Comparison of ENCODE assay signal across 33 cellular contexts in genomic region chr10:121442536-121442935, GRCh38.
"Had no signal": no experiment of that assay in that cellular context is flagged by ENCODE, and none has a peak within 500 bp of the region (broad histone marks: within the 10 kb centered on the region; RNA-seq: fewer than 3 reads in every experiment).

No MANE protein-coding gene starts in this region.

- H3K4me3 ChIP-seq: adrenal gland, body of pancreas, breast epithelium, cardiac muscle cell, coronary artery, gastrocnemius medialis, heart left ventricle had no signal

- H3K4me1 ChIP-seq: breast epithelium, gastrocnemius medialis, heart left ventricle had no signal

- H3K9me3 ChIP-seq: adrenal gland, body of pancreas, breast epithelium, gastrocnemius medialis, heart left ventricle had no signal

- DNase-seq: activated CD4-positive, alpha-beta memory T cell treated with anti-CD3 and anti-CD28 coated beads for 36 hours; activated CD4-positive, alpha-beta T cell treated with anti-CD3 and anti-CD28 coated beads for 36 hours; activated CD4-positive, alpha-beta T cell treated with anti-CD3 and anti-CD28 coated beads, Interleukin-2, amount 10 ng/mL, durations not matched to agents 24 days and 14 days; activated CD4-positive, CD25-positive, alpha-beta regulatory T cell; activated CD4-positive, CD25-positive, alpha-beta regulatory T cell treated with anti-CD3 and anti-CD28 coated beads, Interleukin-2, amount 50 U/mL, for 72 hours; activated CD8-positive, alpha-beta memory T cell treated with anti-CD3 and anti-CD28 coated beads, Interleukin-2, amount 10 ng/mL, durations not matched to agents 7 days and 5 days; activated CD8-positive, alpha-beta memory T cell treated with anti-CD3 and anti-CD28 coated beads, Interleukin-2, amount 50 U/mL, for 4 hours; activated CD8-positive, alpha-beta T cell treated with anti-CD3 and anti-CD28 coated beads, Interleukin-2, amount 10 ng/mL, durations not matched to agents 7 days and 5 days; activated effector memory CD4-positive, alpha-beta T cell treated with anti-CD3 and anti-CD28 coated beads, Interleukin-2, amount 50 U/mL, for 16 hours; activated naive CD4-positive, alpha-beta T cell treated with anti-CD3 and anti-CD28 coated beads for 36 hours; activated naive CD8-positive, alpha-beta T cell treated with anti-CD3 and anti-CD28 coated beads for 36 hours; activated naive CD8-positive, alpha-beta T cell treated with anti-CD3 and anti-CD28 coated beads, Interleukin-2, amount 50 U/mL, for 24 hours; activated T-cell treated with anti-CD3 and anti-CD28 coated beads, Interleukin-2, amount 50 U/mL, for 1 hour; activated T-cell treated with anti-CD3 and anti-CD28 coated beads, Interleukin-2, amount 50 U/mL, for 48 hours; adrenal gland; aorta; body of pancreas; effector CD4-positive, alpha-beta T cell; effector memory CD8-positive, alpha-beta T cell; foreskin keratinocyte; gastrocnemius medialis; glutamatergic neuron; heart left ventricle; T-helper 2 cell had no signal

- H3K36me3 ChIP-seq: adrenal gland, breast epithelium, cardiac muscle cell, gastrocnemius medialis, heart left ventricle had no signal

- H3K27ac Mint-ChIP-seq: activated CD4-positive, alpha-beta memory T cell treated with anti-CD3 and anti-CD28 coated beads for 36 hours; activated CD4-positive, alpha-beta T cell treated with anti-CD3 and anti-CD28 coated beads for 36 hours; activated CD4-positive, alpha-beta T cell treated with anti-CD3 and anti-CD28 coated beads, Interleukin-2, amount 10 ng/mL, durations not matched to agents 24 days and 14 days; activated CD8-positive, alpha-beta memory T cell treated with anti-CD3 and anti-CD28 coated beads, Interleukin-2, amount 10 ng/mL, durations not matched to agents 7 days and 5 days; activated CD8-positive, alpha-beta T cell treated with anti-CD3 and anti-CD28 coated beads, Interleukin-2, amount 10 ng/mL, durations not matched to agents 7 days and 5 days; activated naive CD4-positive, alpha-beta T cell treated with anti-CD3 and anti-CD28 coated beads for 36 hours; activated naive CD4-positive, alpha-beta T cell treated with anti-CD3 and anti-CD28 coated beads, Interleukin-2, amount 50 U/mL, for 24 hours; activated naive CD8-positive, alpha-beta T cell treated with anti-CD3 and anti-CD28 coated beads for 36 hours; activated naive CD8-positive, alpha-beta T cell treated with anti-CD3 and anti-CD28 coated beads, Interleukin-2, amount 50 U/mL, for 24 hours; activated T-helper 1 cell treated with anti-CD3 and anti-CD28 coated beads, Interleukin-12 subunit alpha, Interleukin-12 subunit beta, Interleukin-2, Interleukin-4 antibody, amounts not matched to agents 30 ng/mL and 10 ng/mL and 1 ng/mL, durations not matched to agents 14 hours and 24 hours and 36 hours; activated T-helper 2 cell treated with anti-CD3 and anti-CD28 coated beads, Interferon-gamma antibody, Interleukin-2, Interleukin-4, amounts not matched to agents 10 μg/mL and 5 μg/mL and 100 μg/mL, durations not matched to agents 14 hours and 24 hours and 36 hours; dendritic cell treated with granulocyte-macrophage colony-stimulating factor and Interleukin-4, amounts not matched to agents 40 ng/mL and 50 ng/mL, for 4 days; effector memory CD8-positive, alpha-beta T cell had no signal

- ATAC-seq: activated CD4-positive, alpha-beta T cell treated with anti-CD3 and anti-CD28 coated beads for 36 hours; activated CD8-positive, alpha-beta memory T cell treated with anti-CD3 and anti-CD28 coated beads, Interleukin-2, amount 10 ng/mL, durations not matched to agents 7 days and 5 days; activated CD8-positive, alpha-beta T cell treated with anti-CD3 and anti-CD28 coated beads, Interleukin-2, amount 10 ng/mL, durations not matched to agents 7 days and 5 days; activated naive CD8-positive, alpha-beta T cell treated with anti-CD3 and anti-CD28 coated beads, Interleukin-2, amount 50 U/mL, for 24 hours; body of pancreas; effector memory CD8-positive, alpha-beta T cell; gastrocnemius medialis; heart left ventricle had no signal

- H3K9me3 Mint-ChIP-seq: activated CD4-positive, alpha-beta memory T cell treated with anti-CD3 and anti-CD28 coated beads for 36 hours; activated CD4-positive, alpha-beta T cell treated with anti-CD3 and anti-CD28 coated beads, Interleukin-2, amount 10 ng/mL, durations not matched to agents 24 days and 14 days; activated naive CD4-positive, alpha-beta T cell treated with anti-CD3 and anti-CD28 coated beads for 36 hours; activated naive CD4-positive, alpha-beta T cell treated with anti-CD3 and anti-CD28 coated beads, Interleukin-2, amount 50 U/mL, for 24 hours; activated naive CD8-positive, alpha-beta T cell treated with anti-CD3 and anti-CD28 coated beads for 36 hours; activated naive CD8-positive, alpha-beta T cell treated with anti-CD3 and anti-CD28 coated beads, Interleukin-2, amount 50 U/mL, for 24 hours; activated T-helper 1 cell treated with anti-CD3 and anti-CD28 coated beads, Interleukin-12 subunit alpha, Interleukin-12 subunit beta, Interleukin-2, Interleukin-4 antibody, amounts not matched to agents 30 ng/mL and 10 ng/mL and 1 ng/mL, durations not matched to agents 14 hours and 24 hours and 36 hours; activated T-helper 2 cell treated with anti-CD3 and anti-CD28 coated beads, Interferon-gamma antibody, Interleukin-2, Interleukin-4, amounts not matched to agents 10 μg/mL and 5 μg/mL and 100 μg/mL, durations not matched to agents 14 hours and 24 hours and 36 hours; central memory CD8-positive, alpha-beta T cell; dendritic cell treated with granulocyte-macrophage colony-stimulating factor and Interleukin-4, amounts not matched to agents 40 ng/mL and 50 ng/mL, for 4 days; effector memory CD8-positive, alpha-beta T cell had no signal

- H3K4me1 Mint-ChIP-seq: activated CD4-positive, alpha-beta T cell treated with anti-CD3 and anti-CD28 coated beads for 36 hours; activated CD4-positive, alpha-beta T cell treated with anti-CD3 and anti-CD28 coated beads, Interleukin-2, amount 10 ng/mL, durations not matched to agents 24 days and 14 days; activated CD8-positive, alpha-beta memory T cell treated with anti-CD3 and anti-CD28 coated beads, Interleukin-2, amount 10 ng/mL, durations not matched to agents 7 days and 5 days; activated naive CD4-positive, alpha-beta T cell treated with anti-CD3 and anti-CD28 coated beads, Interleukin-2, amount 50 U/mL, for 24 hours; activated naive CD8-positive, alpha-beta T cell treated with anti-CD3 and anti-CD28 coated beads for 36 hours; activated naive CD8-positive, alpha-beta T cell treated with anti-CD3 and anti-CD28 coated beads, Interleukin-2, amount 50 U/mL, for 24 hours; central memory CD8-positive, alpha-beta T cell had no signal

- H3K4me3 Mint-ChIP-seq: activated CD4-positive, alpha-beta memory T cell treated with anti-CD3 and anti-CD28 coated beads for 36 hours; activated CD4-positive, alpha-beta T cell treated with anti-CD3 and anti-CD28 coated beads for 36 hours; activated CD4-positive, alpha-beta T cell treated with anti-CD3 and anti-CD28 coated beads, Interleukin-2, amount 10 ng/mL, durations not matched to agents 24 days and 14 days; activated CD8-positive, alpha-beta memory T cell treated with anti-CD3 and anti-CD28 coated beads, Interleukin-2, amount 10 ng/mL, durations not matched to agents 7 days and 5 days; activated CD8-positive, alpha-beta T cell treated with anti-CD3 and anti-CD28 coated beads, Interleukin-2, amount 10 ng/mL, durations not matched to agents 7 days and 5 days; activated naive CD4-positive, alpha-beta T cell treated with anti-CD3 and anti-CD28 coated beads for 36 hours; activated naive CD4-positive, alpha-beta T cell treated with anti-CD3 and anti-CD28 coated beads, Interleukin-2, amount 50 U/mL, for 24 hours; activated naive CD8-positive, alpha-beta T cell treated with anti-CD3 and anti-CD28 coated beads for 36 hours; activated naive CD8-positive, alpha-beta T cell treated with anti-CD3 and anti-CD28 coated beads, Interleukin-2, amount 50 U/mL, for 24 hours; activated T-helper 1 cell treated with anti-CD3 and anti-CD28 coated beads, Interleukin-12 subunit alpha, Interleukin-12 subunit beta, Interleukin-2, Interleukin-4 antibody, amounts not matched to agents 30 ng/mL and 10 ng/mL and 1 ng/mL, durations not matched to agents 14 hours and 24 hours and 36 hours; central memory CD8-positive, alpha-beta T cell; dendritic cell treated with granulocyte-macrophage colony-stimulating factor and Interleukin-4, amounts not matched to agents 40 ng/mL and 50 ng/mL, for 4 days; effector memory CD8-positive, alpha-beta T cell had no signal

- H3K27me3 Mint-ChIP-seq: activated CD4-positive, alpha-beta memory T cell treated with anti-CD3 and anti-CD28 coated beads for 36 hours; activated CD4-positive, alpha-beta T cell treated with anti-CD3 and anti-CD28 coated beads, Interleukin-2, amount 10 ng/mL, durations not matched to agents 24 days and 14 days; activated CD8-positive, alpha-beta memory T cell treated with anti-CD3 and anti-CD28 coated beads, Interleukin-2, amount 10 ng/mL, durations not matched to agents 7 days and 5 days; activated naive CD8-positive, alpha-beta T cell treated with anti-CD3 and anti-CD28 coated beads for 36 hours; activated naive CD8-positive, alpha-beta T cell treated with anti-CD3 and anti-CD28 coated beads, Interleukin-2, amount 50 U/mL, for 24 hours; central memory CD8-positive, alpha-beta T cell; dendritic cell treated with granulocyte-macrophage colony-stimulating factor and Interleukin-4, amounts not matched to agents 40 ng/mL and 50 ng/mL, for 4 days; effector memory CD8-positive, alpha-beta T cell had no signal

- H3K36me3 Mint-ChIP-seq: activated CD4-positive, alpha-beta memory T cell treated with anti-CD3 and anti-CD28 coated beads for 36 hours; activated CD8-positive, alpha-beta memory T cell treated with anti-CD3 and anti-CD28 coated beads, Interleukin-2, amount 10 ng/mL, durations not matched to agents 7 days and 5 days; activated naive CD4-positive, alpha-beta T cell treated with anti-CD3 and anti-CD28 coated beads, Interleukin-2, amount 50 U/mL, for 24 hours; activated naive CD8-positive, alpha-beta T cell treated with anti-CD3 and anti-CD28 coated beads for 36 hours had no signal

- H3K27me3 ChIP-seq: adrenal gland, body of pancreas, breast epithelium, cardiac muscle cell, foreskin keratinocyte, gastrocnemius medialis, heart left ventricle had no signal

- H3K27ac ChIP-seq: adrenal gland, body of pancreas, breast epithelium, cardiac muscle cell, coronary artery, epithelial cell of prostate, foreskin keratinocyte, gastrocnemius medialis, heart left ventricle had no signal
